Comparison of ENCODE assay signal across 8 cellular contexts in the genomic region with DNA sequence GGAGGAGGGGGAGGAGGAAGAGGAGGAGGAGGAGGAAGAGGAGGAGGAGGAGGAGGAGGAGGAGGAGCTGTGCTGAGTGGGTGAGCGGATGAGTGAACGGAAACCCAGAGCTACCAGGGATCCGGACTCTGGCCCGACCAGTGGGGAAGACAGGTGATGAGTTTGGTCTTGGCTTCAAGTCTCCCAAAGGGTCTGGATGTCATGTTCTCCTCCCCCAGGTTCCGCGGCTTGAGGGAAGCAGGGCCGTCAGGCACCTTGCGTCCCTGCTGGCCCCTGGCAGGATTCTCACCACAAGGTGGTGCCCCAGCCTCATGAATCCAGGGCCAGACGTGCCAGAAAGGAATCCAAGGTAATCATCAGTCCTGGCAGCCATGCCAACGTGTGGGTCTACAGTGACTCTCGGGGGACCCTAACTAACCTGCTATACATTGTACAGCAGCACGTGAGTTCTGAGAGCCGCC. TPM values are rescaled to one million over a fixed set of nuclear protein-coding genes. Genes with fewer than 3 reads are reported as not detected.
DNase-seq lines count a peak whose midpoint lies in the region; ATAC-seq and TF ChIP-seq lines count a peak whose summit lies in the region.

No MANE protein-coding gene starts in this region.

- POLR2A ChIA-PET in CD8-positive, alpha-beta T cell (lab: Charles Lee), result no interaction called here

- no peaks in the 10 kb centered on the region for H3K36me3 ChIP-seq in CD8-positive, alpha-beta T cell (ENCODE audit: insufficient read depth, low read length)
- peaks cover 4% of the 10 kb centered on the region in 2 donors for H3K36me3 ChIP-seq in lung (ENCODE audit: control insufficient read depth in 2 of 2, insufficient read depth in 2 of 2, low read length in 2 of 2)

- H3K4me3 Mint-ChIP-seq in CD8-positive, alpha-beta T cell, result no peak overlapping the region

- H3K9me3 Mint-ChIP-seq in CD8-positive, alpha-beta T cell, result no peaks in the 10 kb centered on the region

- H3K27ac Mint-ChIP-seq in CD8-positive, alpha-beta T cell, result no peak overlapping the region

- peaks cover 26% of the 10 kb centered on the region for H3K36me3 Mint-ChIP-seq in CD8-positive, alpha-beta T cell

- peak; percentile 27 for TF ChIP-seq CTCF in CD8-positive, alpha-beta T cell (IDR thresholded peaks at IDR 0.05)
- TF ChIP-seq CTCF in lung (IDR thresholded peaks at IDR 0.05; ENCODE audit: control extremely low read depth, extremely low read depth), result peak; percentile 80

- H3K27me3 Mint-ChIP-seq in CD8-positive, alpha-beta T cell (ENCODE audit: low read depth), result no peaks in the 10 kb centered on the region

- no peak overlapping the region for H3K4me3 ChIP-seq in CD8-positive, alpha-beta T cell (ENCODE audit: low read depth, low read length)
- H3K4me3 ChIP-seq in lung, result no peak overlapping the region

- H3K4me1 ChIP-seq in CD8-positive, alpha-beta T cell (ENCODE audit: insufficient read depth, low read length), result no peaks in the 10 kb centered on the region
- H3K4me1 ChIP-seq in lung (ENCODE audit: control insufficient read depth in 2 of 2, insufficient read depth in 2 of 2, low read length in 2 of 2), result no peaks in the 10 kb centered on the region

- no peak overlapping the region for H3K27ac ChIP-seq in CD8-positive, alpha-beta T cell (ENCODE audit: low read depth, low read length)
- H3K27ac ChIP-seq in lung (ENCODE audit: low read depth in 1 of 2, low read length in 1 of 2), result no peak overlapping the region

- intact Hi-C loops in CD8-positive, alpha-beta T cell (cut with DNase I, micrococcal nuclease), result loop anchor here (1.0 kb wide), 1 partner anchor 219 kb away; no protein-coding TSS in a partner anchor

- DNase-seq in CD8-positive, alpha-beta T cell, result peak in 6 of 7 experiments; percentile 10 to 56 (median 23)
- DNase-seq in HCEC 1CT (peak; percentile 26), NCI-H2227 treated with DMSO at 0.1 percent for 48 hours (lab: John Stamatoyannopoulos, UW) (peak; percentile 55), lung (ENCODE audit: low spot score) (peak; percentile 70)
- peak; percentile 59 for DNase-seq in activated CD4-positive, alpha-beta T cell treated with anti-CD3 and anti-CD28 coated beads, Interleukin-2, amount 50 U/mL, for 1 hour
- peak; percentile 49 for DNase-seq in effector CD4-positive, alpha-beta T cell
- peak in 4 of 6 experiments; percentile 5 to 37 (median 11) for DNase-seq in stimulated activated naive CD4-positive, alpha-beta T cell (lab: John Stamatoyannopoulos, UW)

- H3K27me3 ChIP-seq in CD8-positive, alpha-beta T cell (ENCODE audit: insufficient read depth, low read length), result no peaks in the 10 kb centered on the region
- no peaks in the 10 kb centered on the region for H3K27me3 ChIP-seq in lung (ENCODE audit: control insufficient read depth, insufficient read depth)

- 33 to 34% methylated on average over 13 of the region's 13 CpGs for WGBS in lung, 2 donors

- CTCF ChIA-PET in CD8-positive, alpha-beta T cell (lab: Charles Lee), result interaction anchor here (1.0 to 2.1 kb wide), 4 partner anchors 15 to 348 kb away, joined by 3 to 13 read pairs (median 6); partner anchors contain the start of gene LITAFD

- H3K4me1 Mint-ChIP-seq in CD8-positive, alpha-beta T cell (ENCODE audit: low read depth), result no peaks in the 10 kb centered on the region

- ATAC-seq in CD8-positive, alpha-beta T cell, result peak; percentile 58
- ATAC-seq in lung (ENCODE audit: insufficient read depth, low FRiP score) (peak; percentile 69), GM21423 (IDR thresholded peaks at IDR 0.05; ENCODE audit: unreplicated experiment) (no peak)

- no peaks in the 10 kb centered on the region for H3K9me3 ChIP-seq in CD8-positive, alpha-beta T cell (ENCODE audit: low read length)
- H3K9me3 ChIP-seq in lung (ENCODE audit: control insufficient read depth in 2 of 2, insufficient read depth in 1 of 2, low read length in 1 of 2), result no peaks in the 10 kb centered on the region

RNA-seq across cellular contexts. Expression of gene ABAT, which starts 13.5 kb away (rescaled TPM):
- total RNA-seq in CD8-positive, alpha-beta T cell, result 1 to 10 TPM; 4.1 to 4.2 TPM
- 10 to 100 TPM in 1 of 2 donors, 1 to 10 TPM in 1; 9.6 to 14.0 TPM for total RNA-seq in lung
- polyA plus RNA-seq in lung, result 1 to 10 TPM; 4.4 to 4.5 TPM

RNA-seq across cellular contexts. Expression of gene METTL22, which starts 39.4 kb away (rescaled TPM):
- total RNA-seq in CD8-positive, alpha-beta T cell, result 10 to 100 TPM; 30.0 to 30.8 TPM
- total RNA-seq in lung, result 10 to 100 TPM; 36.5 to 39.4 TPM
- polyA plus RNA-seq in lung, result 10 to 100 TPM; 17.9 to 28.4 TPM

Comparison
In these comparisons a context has a peak if more than half of its experiments do, and no peak if none do; other contexts are left out.
1. DNase-seq: peak in every context shown above with its lines; median percentile 70 in lung; 59 in activated CD4-positive, alpha-beta T cell treated with anti-CD3 and anti-CD28 coated beads, Interleukin-2, amount 50 U/mL, for 1 hour; 55 in NCI-H2227 treated with DMSO at 0.1 percent for 48 hours; 49 in effector CD4-positive, alpha-beta T cell; 26 in HCEC 1CT; 23 in CD8-positive, alpha-beta T cell; 11 in stimulated activated naive CD4-positive, alpha-beta T cell.